Comparison of ENCODE assay signal across 1 cellular context in genomic region chr3:40452876-40453730, GRCh38.
A peak's percentile ranks its signal among the peaks of the same experiment; 100 is the strongest.
TF ChIP-seq lines count a peak whose summit lies in the region.

No MANE protein-coding gene starts in this region.

TF ChIP-seq in K562, 482 proteins besides CTCF, POLR2A, EP300 and RAD21 (continued from another document and continues in another):
- TF ChIP-seq ZBTB43 (CRISPR knock-in tag; IDR thresholded peaks at IDR 0.05) (no peak), CBX8 (IDR thresholded peaks at IDR 0.05; ENCODE audit: borderline replicate concordance, extremely low read depth, low read depth, low read length, poor library complexity, severe bottlenecking) (no peak), SETDB1 (IDR thresholded peaks at IDR 0.05; ENCODE audit: low read length) (peak; percentile 63), ZNF766 (CRISPR knock-in tag; conservative IDR thresholded peaks at IDR 0.05) (no peak), ZNF764 (CRISPR knock-in tag; IDR thresholded peaks at IDR 0.05; ENCODE audit: low read depth) (peak; percentile 54; the same call in 1 of the 2 replicates), TAF1 (IDR thresholded peaks at IDR 0.05; ENCODE audit: control insufficient read depth, extremely low read depth, insufficient read depth, low read length, severe bottlenecking) (peak; percentile 94), ZFX (CRISPR knock-in tag; IDR thresholded peaks at IDR 0.05) (peak; percentile 95), SMC3 (conservative IDR thresholded peaks at IDR 0.05; ENCODE audit: insufficient read depth, low read depth, low read length) (peak; percentile 14; the same call in 1 of the 2 replicates), KLF1 (tag; IDR thresholded peaks at IDR 0.05) (no peak; the same call in 1 of the 2 replicates), CEBPB (tag; IDR thresholded peaks at IDR 0.05) (no peak), ZBTB7A (IDR thresholded peaks at IDR 0.05; ENCODE audit: borderline replicate concordance, control insufficient read depth, low read depth, low read length) (no peak), L3MBTL2 (IDR thresholded peaks at IDR 0.05) (peak; percentile 77), ZNF175 (CRISPR knock-in tag; IDR thresholded peaks at IDR 0.05; ENCODE audit: low read depth) (peak; percentile 57; the same call in 1 of the 2 replicates), ZNF354B (CRISPR knock-in tag; IDR thresholded peaks at IDR 0.05) (peak; percentile 31; the same call in 1 of the 2 replicates), YBX1 (IDR thresholded peaks at IDR 0.05) (no peak), TOE1 (IDR thresholded peaks at IDR 0.05; ENCODE audit: borderline replicate concordance) (peak; percentile 53; the same call in 1 of the 2 replicates), TOE1 (CRISPR knock-in tag; IDR thresholded peaks at IDR 0.05; ENCODE audit: borderline replicate concordance, low read depth) (peak; percentile 23; the same call in 1 of the 2 replicates), ZFP1 (CRISPR knock-in tag; IDR thresholded peaks at IDR 0.05) (no peak), ATF1 (CRISPR knock-in tag; IDR thresholded peaks at IDR 0.05) (peak; percentile 53; the same call in 1 of the 2 replicates), ATF1 (tag; IDR thresholded peaks at IDR 0.05) (peak; percentile 98), CHD1 (IDR thresholded peaks at IDR 0.05; ENCODE audit: low read length) (peak; percentile 65), FOXP1 (CRISPR knock-in tag; IDR thresholded peaks at IDR 0.05) (0 out of 2 replicates have a peak, but pooled peaks have one; percentile 26), MEF2A (IDR thresholded peaks at IDR 0.05; ENCODE audit: control insufficient read depth, low read depth, low read length) (no peak), PML (IDR thresholded peaks at IDR 0.05; ENCODE audit: low read length) (peak; percentile 82), DACH1 (IDR thresholded peaks at IDR 0.05; ENCODE audit: partially characterized antibody) (peak; percentile 48), MXI1 (IDR thresholded peaks at IDR 0.05; ENCODE audit: low read depth, low read length) (peak; percentile 56; the same call in 1 of the 2 replicates), MIER1 (IDR thresholded peaks at IDR 0.05; ENCODE audit: low read depth) (no peak; the same call in 1 of the 2 replicates), NFIX (CRISPR knock-in tag; IDR thresholded peaks at IDR 0.05; ENCODE audit: low read depth) (no peak), HOXB6 (CRISPR knock-in tag; IDR thresholded peaks at IDR 0.05; ENCODE audit: borderline replicate concordance) (0 out of 2 replicates have a peak, but pooled peaks have one; percentile 53), GMEB1 (CRISPR knock-in tag; IDR thresholded peaks at IDR 0.05) (peak; percentile 12; the same call in 1 of the 2 replicates), E2F5 (CRISPR knock-in tag; IDR thresholded peaks at IDR 0.05) (peak; percentile 52; the same call in 1 of the 2 replicates), MEF2D (tag; conservative IDR thresholded peaks at IDR 0.05; ENCODE audit: low read depth) (peak; percentile 64; the same call in 1 of the 2 replicates), BRD4 (IDR thresholded peaks at IDR 0.05) (no peak), GTF2B (IDR thresholded peaks at IDR 0.05; ENCODE audit: extremely low read depth, insufficient read length) (no peak), JUND (IDR thresholded peaks at IDR 0.05; ENCODE audit: borderline replicate concordance, low read depth, low read length) (peak; percentile 98), JUND (tag; IDR thresholded peaks at IDR 0.05; ENCODE audit: borderline replicate concordance, low read depth, low read length) (peak; percentile 99), ATF4 (CRISPR knock-in tag; IDR thresholded peaks at IDR 0.05) (peak; percentile 62; the same call in 1 of the 2 replicates), KDM1A (IDR thresholded peaks at IDR 0.05) (no peak), ZC3H11A (IDR thresholded peaks at IDR 0.05; ENCODE audit: low read depth, low read length) (no peak), ZNF24 (IDR thresholded peaks at IDR 0.05) (no peak), ZNF583 (CRISPR knock-in tag; IDR thresholded peaks at IDR 0.05) (no peak), CREM (IDR thresholded peaks at IDR 0.05; ENCODE audit: low read depth) (peak; percentile 96), MBD2 (IDR thresholded peaks at IDR 0.05; ENCODE audit: borderline replicate concordance, low read depth) (peak; percentile 90; the same call in 1 of the 2 replicates), TAL1 (IDR thresholded peaks at IDR 0.05) (no peak), MAZ (CRISPR knock-in tag; conservative IDR thresholded peaks at IDR 0.05 in 1 of 2, IDR thresholded peaks at IDR 0.05 in 1 of 2) (peak in 1 of 2 experiments; percentile 57; a peak in 2 of 4 replicates), TEAD1 (CRISPR knock-in tag; IDR thresholded peaks at IDR 0.05) (peak; percentile 48 to 55), GATA2 (CRISPR knock-in tag; IDR thresholded peaks at IDR 0.05) (no peak), RFX7 (CRISPR knock-in tag; IDR thresholded peaks at IDR 0.05) (peak; percentile 56; the same call in 1 of the 2 replicates), COPS2 (conservative IDR thresholded peaks at IDR 0.05) (no peak)
- TF ChIP-seq, protein P1, sequence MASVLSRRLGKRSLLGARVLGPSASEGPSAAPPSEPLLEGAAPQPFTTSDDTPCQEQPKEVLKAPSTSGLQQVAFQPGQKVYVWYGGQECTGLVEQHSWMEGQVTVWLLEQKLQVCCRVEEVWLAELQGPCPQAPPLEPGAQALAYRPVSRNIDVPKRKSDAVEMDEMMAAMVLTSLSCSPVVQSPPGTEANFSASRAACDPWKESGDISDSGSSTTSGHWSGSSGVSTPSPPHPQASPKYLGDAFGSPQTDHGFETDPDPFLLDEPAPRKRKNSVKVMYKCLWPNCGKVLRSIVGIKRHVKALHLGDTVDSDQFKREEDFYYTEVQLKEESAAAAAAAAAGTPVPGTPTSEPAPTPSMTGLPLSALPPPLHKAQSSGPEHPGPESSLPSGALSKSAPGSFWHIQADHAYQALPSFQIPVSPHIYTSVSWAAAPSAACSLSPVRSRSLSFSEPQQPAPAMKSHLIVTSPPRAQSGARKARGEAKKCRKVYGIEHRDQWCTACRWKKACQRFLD (CRISPR knock-in tag; IDR thresholded peaks at IDR 0.05): peak; percentile 81
- TF ChIP-seq, protein P2, sequence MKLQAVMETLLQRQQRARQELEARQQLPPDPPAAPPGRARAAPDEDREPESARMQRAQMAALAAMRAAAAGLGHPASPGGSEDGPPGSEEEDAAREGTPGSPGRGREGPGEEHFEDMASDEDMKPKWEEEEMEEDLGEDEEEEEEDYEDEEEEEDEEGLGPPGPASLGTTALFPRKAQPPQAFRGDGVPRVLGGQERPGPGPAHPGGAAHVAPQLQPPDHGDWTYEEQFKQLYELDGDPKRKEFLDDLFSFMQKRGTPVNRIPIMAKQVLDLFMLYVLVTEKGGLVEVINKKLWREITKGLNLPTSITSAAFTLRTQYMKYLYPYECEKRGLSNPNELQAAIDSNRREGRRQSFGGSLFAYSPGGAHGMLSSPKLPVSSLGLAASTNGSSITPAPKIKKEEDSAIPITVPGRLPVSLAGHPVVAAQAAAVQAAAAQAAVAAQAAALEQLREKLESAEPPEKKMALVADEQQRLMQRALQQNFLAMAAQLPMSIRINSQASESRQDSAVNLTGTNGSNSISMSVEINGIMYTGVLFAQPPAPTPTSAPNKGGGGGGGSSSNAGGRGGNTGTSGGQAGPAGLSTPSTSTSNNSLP (IDR thresholded peaks at IDR 0.05; ENCODE audit: borderline replicate concordance, low read depth, low read length): no peak
- TF ChIP-seq, protein P3, sequence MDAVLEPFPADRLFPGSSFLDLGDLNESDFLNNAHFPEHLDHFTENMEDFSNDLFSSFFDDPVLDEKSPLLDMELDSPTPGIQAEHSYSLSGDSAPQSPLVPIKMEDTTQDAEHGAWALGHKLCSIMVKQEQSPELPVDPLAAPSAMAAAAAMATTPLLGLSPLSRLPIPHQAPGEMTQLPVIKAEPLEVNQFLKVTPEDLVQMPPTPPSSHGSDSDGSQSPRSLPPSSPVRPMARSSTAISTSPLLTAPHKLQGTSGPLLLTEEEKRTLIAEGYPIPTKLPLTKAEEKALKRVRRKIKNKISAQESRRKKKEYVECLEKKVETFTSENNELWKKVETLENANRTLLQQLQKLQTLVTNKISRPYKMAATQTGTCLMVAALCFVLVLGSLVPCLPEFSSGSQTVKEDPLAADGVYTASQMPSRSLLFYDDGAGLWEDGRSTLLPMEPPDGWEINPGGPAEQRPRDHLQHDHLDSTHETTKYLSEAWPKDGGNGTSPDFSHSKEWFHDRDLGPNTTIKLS (IDR thresholded peaks at IDR 0.05; ENCODE audit: borderline replicate concordance, low read depth): 0 out of 2 replicates have a peak, but pooled peaks have one; percentile 49
- TF ChIP-seq, protein P4, sequence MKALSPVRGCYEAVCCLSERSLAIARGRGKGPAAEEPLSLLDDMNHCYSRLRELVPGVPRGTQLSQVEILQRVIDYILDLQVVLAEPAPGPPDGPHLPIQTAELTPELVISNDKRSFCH (CRISPR knock-in tag; IDR thresholded peaks at IDR 0.05): no peak
- TF ChIP-seq, protein P4 (tag; IDR thresholded peaks at IDR 0.05): peak; percentile 78; the same call in 1 of the 2 replicates
- TF ChIP-seq, protein P5, sequence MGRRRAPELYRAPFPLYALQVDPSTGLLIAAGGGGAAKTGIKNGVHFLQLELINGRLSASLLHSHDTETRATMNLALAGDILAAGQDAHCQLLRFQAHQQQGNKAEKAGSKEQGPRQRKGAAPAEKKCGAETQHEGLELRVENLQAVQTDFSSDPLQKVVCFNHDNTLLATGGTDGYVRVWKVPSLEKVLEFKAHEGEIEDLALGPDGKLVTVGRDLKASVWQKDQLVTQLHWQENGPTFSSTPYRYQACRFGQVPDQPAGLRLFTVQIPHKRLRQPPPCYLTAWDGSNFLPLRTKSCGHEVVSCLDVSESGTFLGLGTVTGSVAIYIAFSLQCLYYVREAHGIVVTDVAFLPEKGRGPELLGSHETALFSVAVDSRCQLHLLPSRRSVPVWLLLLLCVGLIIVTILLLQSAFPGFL (CRISPR knock-in tag; IDR thresholded peaks at IDR 0.05): peak; percentile 14; the same call in 1 of the 2 replicates
- TF ChIP-seq, protein P6, sequence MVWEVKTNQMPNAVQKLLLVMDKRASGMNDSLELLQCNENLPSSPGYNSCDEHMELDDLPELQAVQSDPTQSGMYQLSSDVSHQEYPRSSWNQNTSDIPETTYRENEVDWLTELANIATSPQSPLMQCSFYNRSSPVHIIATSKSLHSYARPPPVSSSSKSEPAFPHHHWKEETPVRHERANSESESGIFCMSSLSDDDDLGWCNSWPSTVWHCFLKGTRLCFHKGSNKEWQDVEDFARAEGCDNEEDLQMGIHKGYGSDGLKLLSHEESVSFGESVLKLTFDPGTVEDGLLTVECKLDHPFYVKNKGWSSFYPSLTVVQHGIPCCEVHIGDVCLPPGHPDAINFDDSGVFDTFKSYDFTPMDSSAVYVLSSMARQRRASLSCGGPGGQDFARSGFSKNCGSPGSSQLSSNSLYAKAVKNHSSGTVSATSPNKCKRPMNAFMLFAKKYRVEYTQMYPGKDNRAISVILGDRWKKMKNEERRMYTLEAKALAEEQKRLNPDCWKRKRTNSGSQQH (CRISPR knock-in tag; IDR thresholded peaks at IDR 0.05): 0 out of 2 replicates have a peak, but pooled peaks have one; percentile 56
